Comparison of ENCODE assay signal across 15 cellular contexts in genomic region chr16:27473101-27473900, GRCh38.
DNase-seq lines count a peak whose midpoint lies in the region; ATAC-seq and TF ChIP-seq lines count a peak whose summit lies in the region.
"Had no signal": no experiment of that assay in that cellular context is flagged by ENCODE, and none has a peak within 500 bp of the region (broad histone marks: within the 10 kb centered on the region; RNA-seq: fewer than 3 reads in every experiment).

No MANE protein-coding gene starts in this region.

- no peaks in the 10 kb centered on the region for H3K9me3 Mint-ChIP-seq in T-cell
- no peaks in the 10 kb centered on the region for H3K9me3 Mint-ChIP-seq in activated T-helper 2 cell treated with anti-CD3 and anti-CD28 coated beads, Interferon-gamma antibody, Interleukin-2, Interleukin-4, amounts not matched to agents 10 μg/mL and 5 μg/mL and 100 μg/mL, durations not matched to agents 14 hours and 24 hours and 36 hours
- no peaks in the 10 kb centered on the region for H3K9me3 Mint-ChIP-seq in activated CD8-positive, alpha-beta memory T cell treated with anti-CD3 and anti-CD28 coated beads, Interleukin-2, amount 10 ng/mL, durations not matched to agents 7 days and 5 days (ENCODE audit: low read depth)

- POLR2A ChIA-PET in T-cell (lab: Charles Lee) = no interaction called here

- no peak overlapping the region for H3K4me3 Mint-ChIP-seq in T-cell
- no peak overlapping the region for H3K4me3 Mint-ChIP-seq in activated T-helper 2 cell treated with anti-CD3 and anti-CD28 coated beads, Interferon-gamma antibody, Interleukin-2, Interleukin-4, amounts not matched to agents 10 μg/mL and 5 μg/mL and 100 μg/mL, durations not matched to agents 14 hours and 24 hours and 36 hours (ENCODE audit: low read depth)
- H3K4me3 Mint-ChIP-seq in activated CD8-positive, alpha-beta memory T cell treated with anti-CD3 and anti-CD28 coated beads, Interleukin-2, amount 10 ng/mL, durations not matched to agents 7 days and 5 days = no peak overlapping the region

- H3K27ac ChIP-seq in osteoblast (ENCODE audit: low read depth, low read length) (peak overlapping the region; percentile 61), tibial artery (no peak overlapping the region)
- H3K27ac ChIP-seq: BLaER1 treated with 17β-estradiol and CSF1 and Interleukin-3, amounts not matched to agents 10 nM and 100 nM had no signal

- TF ChIP-seq CTCF in epithelial cell of esophagus (IDR thresholded peaks at IDR 0.05; ENCODE audit: insufficient read depth, low read depth, low read length, missing control alignments) (no peak), osteoblast (IDR thresholded peaks at IDR 0.05; ENCODE audit: extremely low read depth, low read depth, low read length) (no peak), tibial artery (IDR thresholded peaks at IDR 0.05) (no peak)

- peaks cover 78% of the 10 kb centered on the region for H3K36me3 ChIP-seq in osteoblast (ENCODE audit: insufficient read depth, low read length)
- H3K36me3 ChIP-seq in tibial artery = peaks cover 74 to 100% (median 100%) of the 10 kb centered on the region in 3 donors

- no peak overlapping the region for H3K4me2 ChIP-seq in osteoblast (ENCODE audit: insufficient read depth, low read length)
- H3K4me2 ChIP-seq: BLaER1 treated with 17β-estradiol and CSF1 and Interleukin-3, amounts not matched to agents 10 nM and 100 nM had no signal

- no peaks in the 10 kb centered on the region for H3K4me1 Mint-ChIP-seq in T-cell
- no peaks in the 10 kb centered on the region for H3K4me1 Mint-ChIP-seq in activated T-helper 2 cell treated with anti-CD3 and anti-CD28 coated beads, Interferon-gamma antibody, Interleukin-2, Interleukin-4, amounts not matched to agents 10 μg/mL and 5 μg/mL and 100 μg/mL, durations not matched to agents 14 hours and 24 hours and 36 hours (ENCODE audit: low read depth)
- H3K4me1 Mint-ChIP-seq in activated CD8-positive, alpha-beta memory T cell treated with anti-CD3 and anti-CD28 coated beads, Interleukin-2, amount 10 ng/mL, durations not matched to agents 7 days and 5 days = no peaks in the 10 kb centered on the region

- DNase-seq in Right ventricle myocardium inferior (ENCODE audit: missing footprints) (peak; percentile 52), left cardiac atrium (no peak), epithelial cell of esophagus (ENCODE audit: low read depth) (peak; percentile 33), osteoblast (ENCODE audit: insufficient read length, low spot score, missing footprints) (peak; percentile 60), T-cell (no peak), tibial artery (no peak)
- no peak for DNase-seq in activated T-helper 2 cell treated with anti-CD3 and anti-CD28 coated beads, Interferon-gamma antibody, Interleukin-2, Interleukin-4, amounts not matched to agents 10 μg/mL and 5 μg/mL and 100 μg/mL, durations not matched to agents 14 hours and 24 hours and 36 hours (ENCODE audit: low spot score)
- DNase-seq in activated CD8-positive, alpha-beta memory T cell treated with anti-CD3 and anti-CD28 coated beads, Interleukin-2, amount 10 ng/mL, durations not matched to agents 7 days and 5 days = no peak
- DNase-seq: DMS 273 treated with DMSO at 0.1 percent for 48 hours, Karpas-422, MM.1S, NCI-H1092 treated with DMSO at 0.1 percent for 48 hours, NCI-H2081 treated with DMSO at 0.1 percent for 48 hours, NCI-H510A treated with DMSO at 0.1 percent for 48 hours had no signal

- H3K4me1 ChIP-seq in osteoblast (ENCODE audit: insufficient read depth, low read length) (peaks cover 32% of the 10 kb centered on the region), tibial artery (no peaks in the 10 kb centered on the region)

- H3K9me3 ChIP-seq in osteoblast (ENCODE audit: low read depth, low read length) (no peaks in the 10 kb centered on the region), tibial artery (no peaks in the 10 kb centered on the region)

- H3K27ac Mint-ChIP-seq in T-cell = no peak overlapping the region
- H3K27ac Mint-ChIP-seq in activated T-helper 2 cell treated with anti-CD3 and anti-CD28 coated beads, Interferon-gamma antibody, Interleukin-2, Interleukin-4, amounts not matched to agents 10 μg/mL and 5 μg/mL and 100 μg/mL, durations not matched to agents 14 hours and 24 hours and 36 hours = no peak overlapping the region
- H3K27ac Mint-ChIP-seq in activated CD8-positive, alpha-beta memory T cell treated with anti-CD3 and anti-CD28 coated beads, Interleukin-2, amount 10 ng/mL, durations not matched to agents 7 days and 5 days = no peak overlapping the region

- no peaks in the 10 kb centered on the region for H3K79me2 ChIP-seq in osteoblast (ENCODE audit: insufficient read depth, low read length)

- H4K20me1 ChIP-seq in osteoblast (ENCODE audit: insufficient read depth, low read length) = no peaks in the 10 kb centered on the region

- H3K4me3 ChIP-seq in epithelial cell of esophagus (ENCODE audit: low read length) (no peak overlapping the region), osteoblast (ENCODE audit: insufficient read depth, low read length) (no peak overlapping the region), tibial artery (no peak overlapping the region)
- H3K4me3 ChIP-seq: BLaER1 treated with 17β-estradiol and CSF1 and Interleukin-3, amounts not matched to agents 10 nM and 100 nM had no signal

- H3K27me3 ChIP-seq in osteoblast (ENCODE audit: insufficient read depth, low read length) (no peaks in the 10 kb centered on the region), tibial artery (no peaks in the 10 kb centered on the region)
- H3K27me3 ChIP-seq: BLaER1 treated with 17β-estradiol and CSF1 and Interleukin-3, amounts not matched to agents 10 nM and 100 nM had no signal

- H2AFZ ChIP-seq in osteoblast (ENCODE audit: low read length) = no peak overlapping the region

- intact Hi-C loops in Right ventricle myocardium inferior (cut with DNase I) (no loop called here), left cardiac atrium (cut with DNase I) (no loop called here), tibial artery (cut with DNase I; ENCODE audit: low total_unique reads) (no loop called here)
- intact Hi-C loops in activated T-helper 2 cell treated with anti-CD3 and anti-CD28 coated beads, Interferon-gamma antibody, Interleukin-2, Interleukin-4, amounts not matched to agents 10 μg/mL and 5 μg/mL and 100 μg/mL, durations not matched to agents 14 hours and 24 hours and 36 hours (cut with micrococcal nuclease) = no loop called here

- CTCF ChIA-PET in T-cell (lab: Charles Lee) = no interaction called here
- CTCF ChIA-PET in activated CD8-positive, alpha-beta memory T cell treated with anti-CD3 and anti-CD28 coated beads, Interleukin-2, amount 10 ng/mL, durations not matched to agents 7 days and 5 days (lab: Charles Lee) = no interaction called here

- H3K27me3 Mint-ChIP-seq in T-cell = no peaks in the 10 kb centered on the region
- H3K27me3 Mint-ChIP-seq in activated T-helper 2 cell treated with anti-CD3 and anti-CD28 coated beads, Interferon-gamma antibody, Interleukin-2, Interleukin-4, amounts not matched to agents 10 μg/mL and 5 μg/mL and 100 μg/mL, durations not matched to agents 14 hours and 24 hours and 36 hours (ENCODE audit: low read depth) = no peaks in the 10 kb centered on the region
- no peaks in the 10 kb centered on the region for H3K27me3 Mint-ChIP-seq in activated CD8-positive, alpha-beta memory T cell treated with anti-CD3 and anti-CD28 coated beads, Interleukin-2, amount 10 ng/mL, durations not matched to agents 7 days and 5 days

- H3K36me3 Mint-ChIP-seq in T-cell = peaks cover 81% of the 10 kb centered on the region
- H3K36me3 Mint-ChIP-seq in activated T-helper 2 cell treated with anti-CD3 and anti-CD28 coated beads, Interferon-gamma antibody, Interleukin-2, Interleukin-4, amounts not matched to agents 10 μg/mL and 5 μg/mL and 100 μg/mL, durations not matched to agents 14 hours and 24 hours and 36 hours (ENCODE audit: low read depth) = peaks cover 67% of the 10 kb centered on the region
- peaks cover 38% of the 10 kb centered on the region for H3K36me3 Mint-ChIP-seq in activated CD8-positive, alpha-beta memory T cell treated with anti-CD3 and anti-CD28 coated beads, Interleukin-2, amount 10 ng/mL, durations not matched to agents 7 days and 5 days

- ATAC-seq in Right ventricle myocardium inferior (no peak), left cardiac atrium (no peak), T-cell (replicated peaks in 1 of 4) (no peak)
- ATAC-seq in activated CD8-positive, alpha-beta memory T cell treated with anti-CD3 and anti-CD28 coated beads, Interleukin-2, amount 10 ng/mL, durations not matched to agents 7 days and 5 days = no peak

Comparison
In these comparisons a context has a peak if more than half of its experiments do, and no peak if none do; other contexts are left out.
1. DNase-seq: peak in Right ventricle myocardium inferior (single experiment), epithelial cell of esophagus (single experiment) and osteoblast (single experiment); none in left cardiac atrium (single experiment), T-cell (0 of 34), activated T-helper 2 cell treated with anti-CD3 and anti-CD28 coated beads, Interferon-gamma antibody, Interleukin-2, Interleukin-4, amounts not matched to agents 10 μg/mL and 5 μg/mL and 100 μg/mL, durations not matched to agents 14 hours and 24 hours and 36 hours (single experiment), tibial artery (0 of 2) and activated CD8-positive, alpha-beta memory T cell treated with anti-CD3 and anti-CD28 coated beads, Interleukin-2, amount 10 ng/mL, durations not matched to agents 7 days and 5 days (single experiment).